17 cellular contexts compared by ENCODE assay signal in the genomic region with DNA sequence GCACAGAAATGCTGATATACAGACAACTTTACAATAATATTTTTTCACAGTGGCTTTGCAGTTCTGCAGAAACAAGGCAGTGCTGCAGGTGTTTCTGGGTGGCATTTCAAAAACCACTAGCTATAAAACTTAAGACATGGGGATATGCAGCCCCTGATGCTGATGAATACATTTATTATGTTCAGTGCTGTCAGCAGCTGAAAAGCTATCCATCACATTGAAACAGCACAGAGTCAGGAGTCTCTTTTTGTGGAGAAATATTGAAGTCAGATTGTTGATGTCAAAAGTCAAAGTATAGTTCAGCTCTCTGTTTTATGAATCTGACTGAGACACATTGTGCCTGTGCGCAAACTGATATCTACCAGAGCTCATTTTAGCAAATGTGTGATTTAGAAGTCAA.
DNase-seq lines count a peak whose midpoint lies in the region.
"Had no signal": no experiment of that assay in that cellular context is flagged by ENCODE, and none has a peak within 500 bp of the region (broad histone marks: within the 10 kb centered on the region; RNA-seq: fewer than 3 reads in every experiment).

No MANE protein-coding gene starts in this region.

- POLR2A ChIA-PET in activated CD4-positive, alpha-beta memory T cell treated with anti-CD3 and anti-CD28 coated beads, Interleukin-2, amount 10 ng/mL, durations not matched to agents 7 days and 5 days (lab: Charles Lee), result no interaction called here

- peaks cover 9% of the 10 kb centered on the region for H3K9me3 Mint-ChIP-seq in activated CD4-positive, alpha-beta memory T cell treated with anti-CD3 and anti-CD28 coated beads, Interleukin-2, amount 10 ng/mL, durations not matched to agents 7 days and 5 days
- H3K9me3 Mint-ChIP-seq: GM23338, H9, HFFc6 had no signal

- H3K4me1 Mint-ChIP-seq in activated CD4-positive, alpha-beta memory T cell treated with anti-CD3 and anti-CD28 coated beads, Interleukin-2, amount 10 ng/mL, durations not matched to agents 7 days and 5 days, result no peaks in the 10 kb centered on the region
- H3K4me1 Mint-ChIP-seq: CD4-positive, alpha-beta memory T cell; GM23338 had no signal

- DNase-seq in NCI-H2171 treated with DMSO at 0.1 percent for 48 hours (lab: John Stamatoyannopoulos, UW), result peak; percentile 64
- no peak for DNase-seq in NCI-H2171 (lab: John Stamatoyannopoulos, UW)
- DNase-seq in NCI-H69 (lab: John Stamatoyannopoulos, UW), result peak; percentile 36
- DNase-seq in astrocyte of the hippocampus (ENCODE audit: low read depth, low spot score), result peak; percentile 23
- no peak for DNase-seq in activated CD4-positive, alpha-beta memory T cell treated with anti-CD3 and anti-CD28 coated beads, Interleukin-2, amount 10 ng/mL, durations not matched to agents 7 days and 5 days
- DNase-seq in NCI-H82 treated with DMSO at 0.1 percent for 48 hours (lab: John Stamatoyannopoulos, UW; ENCODE audit: unreplicated experiment), result no peak
- DNase-seq in cerebellum (ENCODE audit: low spot score), result no peak
- DNase-seq: C1 segment of cervical spinal cord; Calu3; CD4-positive, alpha-beta memory T cell; COR-L47; DMS53; DMS79 treated with DMSO at 0.1 percent for 48 hours; GF-D8; H9; HFFc6 had no signal

- CTCF ChIA-PET in activated CD4-positive, alpha-beta memory T cell treated with anti-CD3 and anti-CD28 coated beads, Interleukin-2, amount 10 ng/mL, durations not matched to agents 7 days and 5 days (lab: Charles Lee), result no interaction called here

- no peak overlapping the region for H3K27ac Mint-ChIP-seq in activated CD4-positive, alpha-beta memory T cell treated with anti-CD3 and anti-CD28 coated beads, Interleukin-2, amount 10 ng/mL, durations not matched to agents 7 days and 5 days
- H3K27ac Mint-ChIP-seq: CD4-positive, alpha-beta memory T cell; GM23338; H9; HFFc6 had no signal

- H3K4me3 Mint-ChIP-seq in activated CD4-positive, alpha-beta memory T cell treated with anti-CD3 and anti-CD28 coated beads, Interleukin-2, amount 10 ng/mL, durations not matched to agents 7 days and 5 days, result no peak overlapping the region
- H3K4me3 Mint-ChIP-seq: CD4-positive, alpha-beta memory T cell; GM23338; H9; HFFc6 had no signal

- H3K36me3 Mint-ChIP-seq in activated CD4-positive, alpha-beta memory T cell treated with anti-CD3 and anti-CD28 coated beads, Interleukin-2, amount 10 ng/mL, durations not matched to agents 7 days and 5 days (ENCODE audit: low read depth), result no peaks in the 10 kb centered on the region
- H3K36me3 Mint-ChIP-seq: CD4-positive, alpha-beta memory T cell had no signal

- no peaks in the 10 kb centered on the region for H3K27me3 Mint-ChIP-seq in activated CD4-positive, alpha-beta memory T cell treated with anti-CD3 and anti-CD28 coated beads, Interleukin-2, amount 10 ng/mL, durations not matched to agents 7 days and 5 days
- H3K27me3 Mint-ChIP-seq: CD4-positive, alpha-beta memory T cell had no signal

Comparison
In these comparisons a context has a peak if more than half of its experiments do, and no peak if none do; other contexts are left out.
1. DNase-seq: peak in NCI-H2171 treated with DMSO at 0.1 percent for 48 hours (single experiment), NCI-H69 (single experiment) and astrocyte of the hippocampus (single experiment); none in NCI-H2171 (single experiment), activated CD4-positive, alpha-beta memory T cell treated with anti-CD3 and anti-CD28 coated beads, Interleukin-2, amount 10 ng/mL, durations not matched to agents 7 days and 5 days (single experiment), NCI-H82 treated with DMSO at 0.1 percent for 48 hours (single experiment) and cerebellum (single experiment).